In the genomic region with DNA sequence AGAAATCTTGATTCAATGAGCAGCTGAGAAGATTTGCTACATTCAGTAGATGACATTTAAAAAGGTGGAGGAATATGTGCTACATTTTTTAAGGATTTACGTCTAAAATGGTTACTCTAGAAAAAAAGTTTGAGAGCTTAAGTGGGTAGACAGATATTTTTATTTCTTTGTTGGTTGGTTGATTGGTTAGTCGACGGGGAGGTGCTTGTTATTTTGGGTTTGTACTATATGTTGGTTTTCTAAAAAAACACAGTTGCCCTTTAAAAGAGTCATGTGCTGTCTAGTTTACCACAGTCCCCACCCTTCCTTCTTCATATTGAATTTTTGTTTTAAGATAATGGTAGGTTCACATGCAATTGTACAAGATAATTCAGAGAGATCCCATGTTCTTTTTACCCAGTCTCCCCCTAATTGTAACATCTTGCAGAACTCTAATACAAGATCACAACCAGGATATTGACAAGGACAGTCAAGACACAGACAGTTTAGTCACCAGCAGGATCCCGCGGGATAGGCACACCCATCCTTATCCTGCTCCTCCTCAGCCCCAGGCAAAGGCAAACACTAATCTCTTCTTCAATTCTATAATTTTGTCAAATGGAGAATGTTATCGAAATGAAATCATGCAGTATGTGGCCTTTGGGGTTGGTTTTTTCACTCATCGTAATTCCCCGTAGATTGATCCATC, we compare ENCODE assay signal across 16 cellular contexts.
A peak's percentile ranks its signal among the peaks of the same experiment; 100 is the strongest.
DNase-seq lines count a peak whose midpoint lies in the region; ATAC-seq lines count a peak whose summit lies in the region.
"Had no signal": no experiment of that assay in that cellular context is flagged by ENCODE, and none has a peak within 500 bp of the region (broad histone marks: within the 10 kb centered on the region; RNA-seq: fewer than 3 reads in every experiment).

No MANE protein-coding gene starts in this region.

- no peaks in the 10 kb centered on the region for H3K9me3 Mint-ChIP-seq in activated CD8-positive, alpha-beta memory T cell treated with anti-CD3 and anti-CD28 coated beads, Interleukin-2, amount 10 ng/mL, durations not matched to agents 7 days and 5 days (ENCODE audit: low read depth)
- H3K9me3 Mint-ChIP-seq in central memory CD8-positive, alpha-beta T cell = no peaks in the 10 kb centered on the region
- H3K9me3 Mint-ChIP-seq: WTC11 had no signal

- CTCF ChIA-PET in activated CD8-positive, alpha-beta memory T cell treated with anti-CD3 and anti-CD28 coated beads, Interleukin-2, amount 10 ng/mL, durations not matched to agents 7 days and 5 days (lab: Charles Lee) = interaction anchor here (1.5 kb wide), 1 partner anchor 173 kb away, joined by 3 read pairs; no protein-coding TSS in a partner anchor

- H3K27me3 Mint-ChIP-seq in activated CD8-positive, alpha-beta memory T cell treated with anti-CD3 and anti-CD28 coated beads, Interleukin-2, amount 10 ng/mL, durations not matched to agents 7 days and 5 days = no peaks in the 10 kb centered on the region
- H3K27me3 Mint-ChIP-seq in T-helper 17 cell = no peaks in the 10 kb centered on the region
- H3K27me3 Mint-ChIP-seq in central memory CD8-positive, alpha-beta T cell = no peaks in the 10 kb centered on the region

- no peaks in the 10 kb centered on the region for H3K36me3 Mint-ChIP-seq in activated CD8-positive, alpha-beta memory T cell treated with anti-CD3 and anti-CD28 coated beads, Interleukin-2, amount 10 ng/mL, durations not matched to agents 7 days and 5 days
- no peaks in the 10 kb centered on the region for H3K36me3 Mint-ChIP-seq in T-helper 17 cell (ENCODE audit: low read depth)
- peaks cover 6% of the 10 kb centered on the region for H3K36me3 Mint-ChIP-seq in central memory CD8-positive, alpha-beta T cell (ENCODE audit: insufficient read depth)
- H3K36me3 Mint-ChIP-seq: neural progenitor cell, WTC11 had no signal

- no peak for DNase-seq in activated CD8-positive, alpha-beta memory T cell treated with anti-CD3 and anti-CD28 coated beads, Interleukin-2, amount 10 ng/mL, durations not matched to agents 7 days and 5 days
- no peak for DNase-seq in activated CD8-positive, alpha-beta memory T cell treated with anti-CD3 and anti-CD28 coated beads, Interleukin-2, amount 50 U/mL, for 4 hours
- DNase-seq in T-helper 17 cell (no peak), mesenteric fat pad (ENCODE audit: low spot score) (no peak)
- DNase-seq in central memory CD8-positive, alpha-beta T cell (ENCODE audit: low spot score in 2 of 2) = no peak
- DNase-seq in stimulated activated CD8-positive, alpha-beta memory T cell treated with anti-CD3 and anti-CD28 coated beads, Interleukin-4, amount 100 ng/mL, for 48 hours = peak; percentile 17
- DNase-seq: COR-L47, cortex of kidney, erythroblast, Kasumi-1, mammary epithelial cell, NCI-H1436 had no signal

- H3K9me3 ChIP-seq in T-helper 17 cell (ENCODE audit: control insufficient read depth, low read length, poor library complexity, severe bottlenecking) = no peaks in the 10 kb centered on the region

- peaks cover 39% of the 10 kb centered on the region for H3K4me1 Mint-ChIP-seq in activated CD8-positive, alpha-beta memory T cell treated with anti-CD3 and anti-CD28 coated beads, Interleukin-2, amount 10 ng/mL, durations not matched to agents 7 days and 5 days
- peaks cover 54% of the 10 kb centered on the region for H3K4me1 Mint-ChIP-seq in T-helper 17 cell
- peaks cover 44% of the 10 kb centered on the region for H3K4me1 Mint-ChIP-seq in central memory CD8-positive, alpha-beta T cell

- no peak for ATAC-seq in activated CD8-positive, alpha-beta memory T cell treated with anti-CD3 and anti-CD28 coated beads, Interleukin-2, amount 10 ng/mL, durations not matched to agents 7 days and 5 days
- ATAC-seq in T-helper 17 cell (peak; percentile 87), HG02870 (IDR thresholded peaks at IDR 0.05; ENCODE audit: unreplicated experiment) (no peak), GM18868 (IDR thresholded peaks at IDR 0.05; ENCODE audit: unreplicated experiment) (no peak)
- peak; percentile 77 for ATAC-seq in central memory CD8-positive, alpha-beta T cell (replicated peaks; ENCODE audit: extremely low read depth, poor library complexity, severe bottlenecking)
- ATAC-seq: WTC11 had no signal

- H3K27ac Mint-ChIP-seq in activated CD8-positive, alpha-beta memory T cell treated with anti-CD3 and anti-CD28 coated beads, Interleukin-2, amount 10 ng/mL, durations not matched to agents 7 days and 5 days = peak overlapping the region; percentile 72
- peak overlapping the region; percentile 96 for H3K27ac Mint-ChIP-seq in T-helper 17 cell
- H3K27ac Mint-ChIP-seq in central memory CD8-positive, alpha-beta T cell (ENCODE audit: low read depth) = peak overlapping the region; percentile 67
- H3K27ac Mint-ChIP-seq: neural progenitor cell had no signal

- peak overlapping the region; percentile 4 for H3K4me3 Mint-ChIP-seq in activated CD8-positive, alpha-beta memory T cell treated with anti-CD3 and anti-CD28 coated beads, Interleukin-2, amount 10 ng/mL, durations not matched to agents 7 days and 5 days
- H3K4me3 Mint-ChIP-seq in T-helper 17 cell = peak overlapping the region; percentile 90
- H3K4me3 Mint-ChIP-seq in central memory CD8-positive, alpha-beta T cell = peak overlapping the region; percentile 57
- H3K4me3 Mint-ChIP-seq: neural progenitor cell, WTC11 had no signal

Comparison
In these comparisons a context has a peak if more than half of its experiments do, and no peak if none do; other contexts are left out.
1. ATAC-seq: peak in T-helper 17 cell (single experiment) and central memory CD8-positive, alpha-beta T cell (single experiment); none in activated CD8-positive, alpha-beta memory T cell treated with anti-CD3 and anti-CD28 coated beads, Interleukin-2, amount 10 ng/mL, durations not matched to agents 7 days and 5 days (single experiment), HG02870 (single experiment) and GM18868 (single experiment).
2. H3K4me3 Mint-ChIP-seq: peak in every context shown above with its lines; median percentile 90 in T-helper 17 cell; 57 in central memory CD8-positive, alpha-beta T cell; 4 in activated CD8-positive, alpha-beta memory T cell treated with anti-CD3 and anti-CD28 coated beads, Interleukin-2, amount 10 ng/mL, durations not matched to agents 7 days and 5 days.
3. Peak in every context shown above with its lines, with median percentiles within 50 percentile points of each other: H3K27ac Mint-ChIP-seq.